ENCODE assay signal across 25 cellular contexts in the genomic region with DNA sequence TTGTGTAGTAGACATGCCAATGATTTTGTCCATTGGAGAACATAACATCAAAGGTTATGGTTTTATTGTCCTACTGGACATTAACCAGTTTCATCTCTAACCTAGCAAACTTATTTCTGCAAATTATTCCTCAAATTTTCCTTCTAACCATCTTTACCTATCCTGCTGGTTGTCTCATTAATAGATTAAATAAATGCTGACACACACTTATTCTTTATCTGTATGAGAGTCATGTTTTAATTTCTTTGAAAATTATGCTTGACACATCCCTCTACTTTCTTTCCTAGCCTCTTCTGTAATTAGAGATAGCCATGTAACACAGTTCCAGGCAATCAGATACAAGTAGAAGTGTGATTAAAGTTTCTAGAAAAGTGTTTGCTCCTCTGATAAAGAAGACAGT.
"Had no signal": no experiment of that assay in that cellular context is flagged by ENCODE, and none has a peak within 500 bp of the region (broad histone marks: within the 10 kb centered on the region; RNA-seq: fewer than 3 reads in every experiment).

No MANE protein-coding gene starts in this region.

- ATAC-seq: esophagus mucosa; gastrocnemius medialis; heart right ventricle; left cardiac atrium; left lung; left ventricle myocardium superior; lower lobe of right lung; mucosa of descending colon; naive thymus-derived CD8-positive, alpha-beta T cell had no signal

- H3K36me3 ChIP-seq: esophagus squamous epithelium, gastrocnemius medialis, heart right ventricle, left lung, lower lobe of right lung had no signal

- H3K9me3 ChIP-seq: esophagus squamous epithelium, gastrocnemius medialis, heart right ventricle, left lung, lower lobe of right lung, mucosa of descending colon had no signal

- H3K4me1 ChIP-seq: esophagus squamous epithelium, gastrocnemius medialis, heart right ventricle, left lung, lower lobe of right lung had no signal

- H3K27me3 ChIP-seq: gastrocnemius medialis, left lung had no signal

- H3K27ac ChIP-seq: coronary artery, dorsolateral prefrontal cortex, esophagus squamous epithelium, gastrocnemius medialis, heart right ventricle, left lung, lower lobe of right lung had no signal

- FAIRE-seq: endothelial cell of umbilical vein, islet of Langerhans, keratinocyte had no signal

- H3K4me3 ChIP-seq: coronary artery, dorsolateral prefrontal cortex, esophagus squamous epithelium, gastrocnemius medialis, heart right ventricle, left lung, lower lobe of right lung, mucosa of descending colon had no signal

- DNase-seq: dermis blood vessel endothelial cell; dorsolateral prefrontal cortex; effector CD4-positive, alpha-beta T cell; effector memory CD4-positive, alpha-beta T cell; esophagus squamous epithelium; foreskin fibroblast; foreskin melanocyte; gastrocnemius medialis; glutamatergic neuron; head of caudate nucleus; heart right ventricle; hippocampal formation; left cardiac atrium; left lung; left ventricle myocardium superior; lower lobe of right lung; mesenchymal stem cell; mucosa of descending colon; naive B cell; naive thymus-derived CD8-positive, alpha-beta T cell had no signal
